In genomic region chr3:29282431-29283296, GRCh38 we compare ENCODE assay signal across 8 cellular contexts. TPM values are rescaled to one million over a fixed set of nuclear protein-coding genes. Genes with fewer than 3 reads are reported as not detected.
A peak's percentile ranks its signal among the peaks of the same experiment; 100 is the strongest.
DNase-seq lines count a peak whose midpoint lies in the region; FAIRE-seq lines count a peak whose summit lies in the region.

No MANE protein-coding gene starts in this region.

- DNase-seq in GM04504 (ENCODE audit: low read depth) (peak; percentile 37), RCC 7860 (ENCODE audit: low spot score) (peak; percentile 55), fibroblast of gingiva (ENCODE audit: low read depth) (peak; percentile 55), renal cortical epithelial cell (ENCODE audit: low read depth) (peak; percentile 80), cerebellar cortex (ENCODE audit: low spot score) (no peak), COLO829 (ENCODE audit: low spot score) (no peak), DMS 273 treated with DMSO at 0.1 percent for 48 hours (lab: John Stamatoyannopoulos, UW) (no peak)
- no peak for DNase-seq in activated CD4-positive, alpha-beta T cell treated with anti-CD3 and anti-CD28 coated beads, Interleukin-2, amount 50 U/mL, for 4 hours

- peak; percentile 53 for FAIRE-seq in RCC 7860 (lab: Jason Lieb, UNC)

RNA-seq across cellular contexts. Expression of gene RBMS3, which starts 1.8 kb away (rescaled TPM):
- 26.7 and 38.6 TPM in 2 replicates for total RNA-seq in renal cortical epithelial cell

Comparison
In these comparisons a context has a peak if more than half of its experiments do, and no peak if none do; other contexts are left out.
1. DNase-seq: peak in GM04504 (single experiment), RCC 7860 (single experiment), fibroblast of gingiva (single experiment) and renal cortical epithelial cell (single experiment); none in cerebellar cortex (single experiment), COLO829 (single experiment), DMS 273 treated with DMSO at 0.1 percent for 48 hours (single experiment) and activated CD4-positive, alpha-beta T cell treated with anti-CD3 and anti-CD28 coated beads, Interleukin-2, amount 50 U/mL, for 4 hours (0 of 2).